In the genomic region with DNA sequence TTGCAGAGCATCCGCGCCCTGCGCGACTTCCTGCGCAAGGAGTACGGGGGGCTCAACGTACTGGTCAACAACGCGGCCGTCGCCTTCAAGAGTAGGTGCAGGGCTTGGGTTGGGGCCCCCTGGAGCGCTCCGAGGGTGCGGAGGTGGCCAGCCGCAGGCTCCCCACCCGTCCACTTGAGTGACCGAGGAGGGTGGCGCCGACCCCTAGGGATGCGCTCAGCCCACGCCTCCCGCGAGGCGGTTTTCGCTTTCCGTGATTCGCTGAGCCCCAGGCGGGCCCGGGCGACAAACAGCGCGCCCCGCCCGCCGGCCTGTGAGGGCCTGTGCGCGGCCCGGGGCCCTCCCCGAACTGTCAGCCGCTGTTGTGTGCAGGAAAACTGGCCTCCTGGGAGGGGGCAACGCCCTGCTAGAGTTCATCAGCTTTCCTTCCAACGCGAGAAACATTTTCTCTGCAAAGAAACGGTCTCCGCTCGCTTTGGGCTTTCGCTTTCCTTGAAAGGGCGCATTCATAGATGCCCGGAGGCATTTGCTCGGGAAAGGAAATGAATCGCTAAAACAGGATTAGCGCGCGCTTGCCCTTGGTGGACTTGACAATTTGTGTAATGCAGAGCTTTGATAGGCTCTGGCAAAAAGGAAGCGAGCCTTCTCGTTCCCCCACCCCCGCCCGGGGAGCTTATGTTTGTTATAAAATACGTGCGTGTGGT, we compare ENCODE assay signal across 1 cellular context.
TF ChIP-seq lines count a peak whose summit lies in the region.

No MANE protein-coding gene starts in this region.

TF ChIP-seq in SK-N-SH, 30 proteins besides CTCF, POLR2A, EP300 and RAD21 (continued from another document):
- TF ChIP-seq, protein P1, sequence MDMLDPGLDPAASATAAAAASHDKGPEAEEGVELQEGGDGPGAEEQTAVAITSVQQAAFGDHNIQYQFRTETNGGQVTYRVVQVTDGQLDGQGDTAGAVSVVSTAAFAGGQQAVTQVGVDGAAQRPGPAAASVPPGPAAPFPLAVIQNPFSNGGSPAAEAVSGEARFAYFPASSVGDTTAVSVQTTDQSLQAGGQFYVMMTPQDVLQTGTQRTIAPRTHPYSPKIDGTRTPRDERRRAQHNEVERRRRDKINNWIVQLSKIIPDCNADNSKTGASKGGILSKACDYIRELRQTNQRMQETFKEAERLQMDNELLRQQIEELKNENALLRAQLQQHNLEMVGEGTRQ (IDR thresholded peaks at IDR 0.05; ENCODE audit: borderline replicate concordance, low read depth, low read length), result no peak
